Comparison of ENCODE assay signal across 2 cellular contexts in the genomic region with DNA sequence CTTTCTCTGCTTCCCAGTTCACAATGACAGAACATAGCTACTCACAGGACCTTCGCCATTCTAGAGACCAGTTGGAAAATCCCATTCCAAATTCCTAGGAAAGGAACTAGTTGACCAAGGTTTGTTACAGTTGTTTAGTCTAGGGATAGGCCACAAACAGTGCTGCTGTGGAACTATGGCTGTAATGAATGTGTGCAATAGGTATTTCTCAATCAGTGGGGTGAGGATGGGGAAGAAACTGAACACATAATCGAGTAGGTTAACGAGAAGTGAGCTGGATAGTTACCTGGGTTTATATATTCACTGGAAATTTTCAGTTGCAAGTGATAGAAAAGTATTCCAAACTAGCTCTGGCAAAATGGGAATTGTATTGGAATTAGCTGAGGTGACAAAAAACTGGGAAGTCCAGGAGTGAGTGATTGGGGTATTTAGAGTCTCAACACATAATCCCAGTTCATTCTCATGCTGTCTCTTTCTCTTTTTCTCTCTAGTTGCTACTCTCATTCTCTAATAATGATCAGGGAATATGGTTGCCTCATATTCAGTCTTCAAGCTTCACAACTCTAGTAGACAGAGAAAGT.
TF ChIP-seq lines count a peak whose summit lies in the region.

No MANE protein-coding gene starts in this region.

TF ChIP-seq in HepG2, 621 proteins besides CTCF, POLR2A, EP300 and RAD21:
- TF ChIP-seq KMT2B (CRISPR knock-in tag; IDR thresholded peaks at IDR 0.05), result no peak
- no peak for TF ChIP-seq HDAC1 (CRISPR knock-in tag; IDR thresholded peaks at IDR 0.05)
- TF ChIP-seq, protein P1, sequence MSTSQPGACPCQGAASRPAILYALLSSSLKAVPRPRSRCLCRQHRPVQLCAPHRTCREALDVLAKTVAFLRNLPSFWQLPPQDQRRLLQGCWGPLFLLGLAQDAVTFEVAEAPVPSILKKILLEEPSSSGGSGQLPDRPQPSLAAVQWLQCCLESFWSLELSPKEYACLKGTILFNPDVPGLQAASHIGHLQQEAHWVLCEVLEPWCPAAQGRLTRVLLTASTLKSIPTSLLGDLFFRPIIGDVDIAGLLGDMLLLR (CRISPR knock-in tag; IDR thresholded peaks at IDR 0.05), result no peak
- TF ChIP-seq MAFF (IDR thresholded peaks at IDR 0.05; ENCODE audit: low read depth, low read length), result peak; percentile 74
- TF ChIP-seq MAFK (conservative IDR thresholded peaks at IDR 0.05 in 1 of 2, IDR thresholded peaks at IDR 0.05 in 1 of 2; ENCODE audit: low read length in 2 of 2), result peak; percentile 72 to 85

TF ChIP-seq in GM12891, 5 proteins besides CTCF, POLR2A, EP300 and RAD21:
- TF ChIP-seq POU2F2 (IDR thresholded peaks at IDR 0.05; ENCODE audit: low read depth, low read length) (no peak), SPI1 (IDR thresholded peaks at IDR 0.05; ENCODE audit: low read depth, low read length) (no peak), PAX5 (IDR thresholded peaks at IDR 0.05; ENCODE audit: insufficient read depth, low read length, severe bottlenecking) (no peak), TAF1 (IDR thresholded peaks at IDR 0.05; ENCODE audit: low read depth, low read length) (no peak), POLR2AphosphoS5 (IDR thresholded peaks at IDR 0.05; ENCODE audit: low read depth, low read length) (no peak)
TF ChIP-seq in GM12891: peak in this region for 0.
